Comparison of ENCODE assay signal across 18 cellular contexts in genomic region chr12:124660846-124661245, GRCh38.
DNase-seq lines count a peak whose midpoint lies in the region; ATAC-seq and TF ChIP-seq lines count a peak whose summit lies in the region.
"Had no signal": no experiment of that assay in that cellular context is flagged by ENCODE, and none has a peak within 500 bp of the region (broad histone marks: within the 10 kb centered on the region; RNA-seq: fewer than 3 reads in every experiment).

No MANE protein-coding gene starts in this region.

- peaks cover 11% of the 10 kb centered on the region for H3K36me3 Mint-ChIP-seq in nephron (ENCODE audit: low read depth)
- H3K36me3 Mint-ChIP-seq in CD4-positive, alpha-beta memory T cell, result peaks cover 0 to 6% of the 10 kb centered on the region in 2 donors
- H3K36me3 Mint-ChIP-seq: IgD-negative memory B cell had no signal

- H3K9me3 ChIP-seq in CD4-positive, alpha-beta memory T cell (ENCODE audit: control insufficient read depth in 1 of 2, low read length in 2 of 2), result no peaks in the 10 kb centered on the region
- H3K9me3 ChIP-seq: esophagus squamous epithelium had no signal

- peak overlapping the region; percentile 73 to 88 (median 86) for H3K27ac Mint-ChIP-seq in nephron
- no peak overlapping the region for H3K27ac Mint-ChIP-seq in CD4-positive, alpha-beta memory T cell
- H3K27ac Mint-ChIP-seq: activated naive CD8-positive, alpha-beta T cell treated with anti-CD3 and anti-CD28 coated beads for 36 hours; IgD-negative memory B cell had no signal

- H3K9me3 Mint-ChIP-seq in nephron, result peaks cover 15% of the 10 kb centered on the region
- peaks cover 0 to 22% (median 7%) of the 10 kb centered on the region in 8 donors for H3K9me3 Mint-ChIP-seq in CD4-positive, alpha-beta memory T cell

- H3K27me3 ChIP-seq in CD4-positive, alpha-beta memory T cell (ENCODE audit: insufficient read depth, low read length), result no peaks in the 10 kb centered on the region
- H3K27me3 ChIP-seq: esophagus squamous epithelium had no signal

- H3K4me3 ChIP-seq in CD4-positive, alpha-beta memory T cell (ENCODE audit: low read length in 2 of 2), result no peak overlapping the region
- H3K4me3 ChIP-seq: esophagus squamous epithelium, skin epidermis had no signal

- H3K4me1 Mint-ChIP-seq in nephron, result peaks cover 39% of the 10 kb centered on the region
- H3K4me1 Mint-ChIP-seq in CD4-positive, alpha-beta memory T cell, result no peaks in the 10 kb centered on the region
- H3K4me1 Mint-ChIP-seq: activated naive CD8-positive, alpha-beta T cell treated with anti-CD3 and anti-CD28 coated beads for 36 hours; IgD-negative memory B cell had no signal

- CTCF ChIA-PET in CD4-positive, alpha-beta memory T cell (lab: Charles Lee; ENCODE audit: partially characterized antibody), result interaction anchor here (1.0 kb wide), 1 partner anchor 8 kb away, joined by 3 read pairs; no protein-coding TSS in a partner anchor

- no peaks in the 10 kb centered on the region for H3K36me3 ChIP-seq in CD4-positive, alpha-beta memory T cell (ENCODE audit: insufficient read depth, low read length)
- H3K36me3 ChIP-seq: esophagus squamous epithelium had no signal

- DNase-seq in NCI-H1092 treated with DMSO at 0.1 percent for 48 hours (lab: John Stamatoyannopoulos, UW) (peak; percentile 57), NCI-H1694 treated with DMSO at 0.1 percent for 48 hours (lab: John Stamatoyannopoulos, UW) (peak; percentile 84), HUDEP-2 (lab: John Stamatoyannopoulos, UW; ENCODE audit: unreplicated experiment in 76 of 76) (no peak), left colon (no peak)
- DNase-seq in CD4-positive, alpha-beta memory T cell, result no peak
- DNase-seq: activated CD4-positive, CD25-positive, alpha-beta regulatory T cell; activated CD8-positive, alpha-beta memory T cell treated with anti-CD3 and anti-CD28 coated beads for 24 hours; activated naive CD8-positive, alpha-beta T cell treated with anti-CD3 and anti-CD28 coated beads for 36 hours; effector CD4-positive, alpha-beta T cell; esophagus squamous epithelium; SHP77 treated with DMSO at 0.1 percent for 48 hours; stimulated activated CD4-positive, alpha-beta T cell treated with anti-CD3 and anti-CD28 coated beads, Interleukin-4, amount 100 ng/mL, for 1 hour; T-helper 2 cell had no signal

- H3K27me3 Mint-ChIP-seq in nephron (ENCODE audit: low read depth), result peaks cover 28% of the 10 kb centered on the region
- peaks cover 2% of the 10 kb centered on the region in 2 donors for H3K27me3 Mint-ChIP-seq in CD4-positive, alpha-beta memory T cell
- H3K27me3 Mint-ChIP-seq: activated naive CD8-positive, alpha-beta T cell treated with anti-CD3 and anti-CD28 coated beads for 36 hours had no signal

- POLR2A ChIA-PET in CD4-positive, alpha-beta memory T cell (lab: Charles Lee; ENCODE audit: partially characterized antibody), result no interaction called here

- TF ChIP-seq CTCF in nephron (IDR thresholded peaks at IDR 0.05; ENCODE audit: unreplicated experiment in 3 of 3), result no peak

- no peak overlapping the region for H3K4me3 Mint-ChIP-seq in nephron
- no peak overlapping the region for H3K4me3 Mint-ChIP-seq in CD4-positive, alpha-beta memory T cell
- H3K4me3 Mint-ChIP-seq: activated naive CD8-positive, alpha-beta T cell treated with anti-CD3 and anti-CD28 coated beads for 36 hours; IgD-negative memory B cell had no signal

- no peaks in the 10 kb centered on the region for H3K4me1 ChIP-seq in CD4-positive, alpha-beta memory T cell (ENCODE audit: insufficient read depth, low read length)

- intact Hi-C loops in CD4-positive, alpha-beta memory T cell (cut with micrococcal nuclease), result no loop called here
- intact Hi-C loops in left colon (cut with DNase I, micrococcal nuclease), result no loop called here

- ATAC-seq in HG03097 (IDR thresholded peaks at IDR 0.05; ENCODE audit: low FRiP score, unreplicated experiment), result no peak
- ATAC-seq in left colon, result no peak

- peak overlapping the region; percentile 2 for H3K27ac ChIP-seq in angular gyrus (ENCODE audit: low read depth, low read length)
- no peak overlapping the region for H3K27ac ChIP-seq in CD4-positive, alpha-beta memory T cell (ENCODE audit: low read depth, low read length)
- H3K27ac ChIP-seq: esophagus squamous epithelium had no signal

Comparison
In these comparisons a context has a peak if more than half of its experiments do, and no peak if none do; other contexts are left out.
1. DNase-seq: peak in NCI-H1092 treated with DMSO at 0.1 percent for 48 hours (single experiment) and NCI-H1694 treated with DMSO at 0.1 percent for 48 hours (single experiment); none in CD4-positive, alpha-beta memory T cell (0 of 5), HUDEP-2 (0 of 76) and left colon (0 of 2).
2. H3K27ac Mint-ChIP-seq: peak in nephron (3 of 3); none in CD4-positive, alpha-beta memory T cell (0 of 7).